ENCODE assay signal across 15 cellular contexts in the genomic region with DNA sequence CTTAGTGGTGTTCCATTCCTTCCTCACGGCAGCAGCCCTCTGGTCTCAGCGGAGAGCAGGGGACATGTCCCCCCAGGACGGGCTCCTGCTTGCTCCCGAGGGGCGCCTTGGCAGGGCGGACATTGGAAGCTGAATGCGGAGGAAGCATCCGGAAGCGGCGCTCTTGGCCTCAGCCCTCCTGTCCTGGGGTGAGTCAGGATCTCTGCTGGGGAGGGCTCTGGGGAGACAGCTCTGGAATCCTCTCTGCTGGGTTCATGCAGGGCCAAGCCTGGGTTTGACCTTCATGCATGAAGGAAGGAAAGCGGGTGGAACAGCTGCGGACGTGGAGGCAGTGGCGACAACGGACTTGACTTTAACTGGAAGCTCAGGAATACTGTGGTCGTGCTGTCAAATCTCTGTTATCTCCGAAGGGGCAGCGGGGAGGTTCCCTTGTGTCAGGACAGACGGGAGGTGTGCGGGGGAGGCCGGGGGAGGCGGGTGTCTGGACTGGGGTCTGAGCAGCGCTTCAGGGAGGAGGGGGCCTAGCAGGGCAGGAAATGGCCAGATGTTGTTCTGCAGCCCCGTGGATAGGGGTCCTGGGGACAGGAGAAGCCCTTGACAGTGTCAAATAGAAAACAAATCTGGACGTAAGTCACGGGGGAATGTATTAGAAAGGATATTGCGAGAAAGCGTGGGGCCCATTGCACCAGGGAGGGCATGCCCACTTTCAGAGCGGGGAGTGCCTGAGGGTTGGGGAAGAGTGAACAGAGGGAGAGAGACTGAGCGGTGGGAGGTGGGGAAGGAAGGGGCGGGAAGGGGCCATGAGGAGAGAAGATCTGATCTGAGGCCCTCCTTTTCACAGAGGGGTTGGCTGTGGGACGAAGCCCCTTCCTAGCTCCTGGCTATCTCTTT. TPM values are rescaled to one million over a fixed set of nuclear protein-coding genes. Genes with fewer than 3 reads are reported as not detected.
DNase-seq lines count a peak whose midpoint lies in the region; ATAC-seq and TF ChIP-seq lines count a peak whose summit lies in the region.
"Had no signal": no experiment of that assay in that cellular context is flagged by ENCODE, and none has a peak within 500 bp of the region (broad histone marks: within the 10 kb centered on the region; RNA-seq: fewer than 3 reads in every experiment).

No MANE protein-coding gene starts in this region.

- peaks cover 13% of the 10 kb centered on the region for H3K9me3 Mint-ChIP-seq in activated T-cell treated with anti-CD3 and anti-CD28 coated beads, Interleukin-2, amount 50 U/mL, for 24 hours
- H3K9me3 Mint-ChIP-seq in neural progenitor cell (peaks cover 16% of the 10 kb centered on the region), type B pancreatic cell (peaks cover 12% of the 10 kb centered on the region)

- TF ChIP-seq CTCF in heart left ventricle (IDR thresholded peaks at IDR 0.05) (no peak), neural progenitor cell (IDR thresholded peaks at IDR 0.05) (no peak), type B pancreatic cell (conservative IDR thresholded peaks at IDR 0.05) (no peak)

- no peak overlapping the region for H3K27ac Mint-ChIP-seq in activated T-cell treated with anti-CD3 and anti-CD28 coated beads, Interleukin-2, amount 50 U/mL, for 24 hours
- H3K27ac Mint-ChIP-seq in neural progenitor cell = peak overlapping the region; percentile 91
- peak overlapping the region; percentile 59 for H3K27ac Mint-ChIP-seq in type B pancreatic cell
- H3K27ac Mint-ChIP-seq: activated B cell treated with CpG ODN at 0.5 μM for 24 hours; activated naive CD4-positive, alpha-beta T cell treated with anti-CD3 and anti-CD28 coated beads, Interleukin-2, amount 10 ng/mL, durations not matched to agents 7 days and 5 days had no signal

- WGBS in heart left ventricle, 4 donors = 47 to 62% (median 58%) methylated on average over 32 of the region's 32 CpGs

- H3K4me3 Mint-ChIP-seq in activated T-cell treated with anti-CD3 and anti-CD28 coated beads, Interleukin-2, amount 50 U/mL, for 24 hours = no peak overlapping the region
- H3K4me3 Mint-ChIP-seq in neural progenitor cell (no peak overlapping the region), type B pancreatic cell (no peak overlapping the region)
- H3K4me3 Mint-ChIP-seq: activated B cell treated with CpG ODN at 0.5 μM for 24 hours; activated naive CD4-positive, alpha-beta T cell treated with anti-CD3 and anti-CD28 coated beads, Interleukin-2, amount 10 ng/mL, durations not matched to agents 7 days and 5 days had no signal

- no peak for TF ChIP-seq POLR2A in heart left ventricle (IDR thresholded peaks at IDR 0.05)

- H2AFZ ChIP-seq in neural progenitor cell (replicated peaks) = no peak overlapping the region

- intact Hi-C loops in heart left ventricle (cut with DNase I) = no loop called here

- H3K36me3 Mint-ChIP-seq in activated T-cell treated with anti-CD3 and anti-CD28 coated beads, Interleukin-2, amount 50 U/mL, for 24 hours (ENCODE audit: low read depth) = no peaks in the 10 kb centered on the region
- H3K36me3 Mint-ChIP-seq in neural progenitor cell = no peaks in the 10 kb centered on the region
- no peaks in the 10 kb centered on the region for H3K36me3 Mint-ChIP-seq in type B pancreatic cell

- ATAC-seq in heart left ventricle (peak in 3 of 4 donors; percentile 77 to 90 (median 86)), GM18873 (IDR thresholded peaks at IDR 0.05; ENCODE audit: low FRiP score, unreplicated experiment) (no peak), HG03342 (IDR thresholded peaks at IDR 0.05; ENCODE audit: unreplicated experiment) (no peak)

- H3K79me2 ChIP-seq in neural progenitor cell (ENCODE audit: low read depth) = no peaks in the 10 kb centered on the region

- H3K27ac ChIP-seq in heart left ventricle (peak overlapping the region in 10 of 12 donors; percentile 2 to 64 (median 44)), neural progenitor cell (no peak overlapping the region)
- H3K27ac ChIP-seq: KMS-11 had no signal

- H3K4me1 Mint-ChIP-seq in activated T-cell treated with anti-CD3 and anti-CD28 coated beads, Interleukin-2, amount 50 U/mL, for 24 hours (ENCODE audit: low read depth) = peaks cover 7% of the 10 kb centered on the region
- H3K4me1 Mint-ChIP-seq in neural progenitor cell = peaks cover 30% of the 10 kb centered on the region
- H3K4me1 Mint-ChIP-seq in type B pancreatic cell (ENCODE audit: unreplicated experiment) = peaks cover 30% of the 10 kb centered on the region

- H3K9me3 ChIP-seq in heart left ventricle (peaks cover 0 to 23% (median 16%) of the 10 kb centered on the region in 12 donors), neural progenitor cell (ENCODE audit: low read depth) (no peaks in the 10 kb centered on the region)

- H3K36me3 ChIP-seq in heart left ventricle (no peaks in the 10 kb centered on the region), neural progenitor cell (no peaks in the 10 kb centered on the region)

- no peaks in the 10 kb centered on the region for H4K20me1 ChIP-seq in neural progenitor cell (ENCODE audit: low read depth)

- peaks cover 8% of the 10 kb centered on the region for H3K27me3 Mint-ChIP-seq in activated T-cell treated with anti-CD3 and anti-CD28 coated beads, Interleukin-2, amount 50 U/mL, for 24 hours
- peaks cover 6% of the 10 kb centered on the region for H3K27me3 Mint-ChIP-seq in neural progenitor cell (ENCODE audit: insufficient read depth, low read depth)
- peaks cover 16% of the 10 kb centered on the region for H3K27me3 Mint-ChIP-seq in type B pancreatic cell

- DNase-seq in activated T-cell treated with anti-CD3 and anti-CD28 coated beads, Interleukin-2, amount 50 U/mL, for 24 hours = peak; percentile 21
- DNase-seq in activated T-cell treated with anti-CD3 and anti-CD28 coated beads for 4 hours (no peak), heart left ventricle (peak; percentile 70 to 86 (median 73)), neural progenitor cell (ENCODE audit: low spot score) (no peak), type B pancreatic cell (ENCODE audit: extremely low spot score, unreplicated experiment) (peak; percentile 59)
- DNase-seq in stimulated activated CD4-positive, alpha-beta T cell treated with anti-CD3 and anti-CD28 coated beads, Interleukin-2, amount 100 ng/mL, for 48 hours = no peak
- DNase-seq: activated B cell treated with CpG ODN at 0.5 μM for 24 hours; activated naive CD4-positive, alpha-beta T cell treated with anti-CD3 and anti-CD28 coated beads, Interleukin-2, amount 10 ng/mL, durations not matched to agents 7 days and 5 days; DND-41; NCI-H226; occipital lobe had no signal

- H3K4me3 ChIP-seq in heart left ventricle (no peak overlapping the region), neural progenitor cell (no peak overlapping the region)

- H3K27me3 ChIP-seq in heart left ventricle (no peaks in the 10 kb centered on the region), neural progenitor cell (no peaks in the 10 kb centered on the region)

- no peak overlapping the region for H3K4me2 ChIP-seq in neural progenitor cell
- H3K4me2 ChIP-seq: KMS-11 had no signal

- H3F3A ChIP-seq in neural progenitor cell (ENCODE audit: low read depth) = peaks cover 10% of the 10 kb centered on the region

- no peak overlapping the region for H3K9ac ChIP-seq in neural progenitor cell
- H3K9ac ChIP-seq: KMS-11 had no signal

- peaks cover 4 to 39% (median 25%) of the 10 kb centered on the region in 12 donors for H3K4me1 ChIP-seq in heart left ventricle
- peaks cover 9% of the 10 kb centered on the region for H3K4me1 ChIP-seq in neural progenitor cell

RNA-seq across cellular contexts. Expression of gene CRYAA, which starts 26.6 kb away (rescaled TPM):
- total RNA-seq in heart left ventricle (not detected), neural progenitor cell (ENCODE audit: low replicate concordance) (not detected in 2 replicates), type B pancreatic cell (ENCODE audit: low replicate concordance) (not detected in 2 replicates)
- polyA plus RNA-seq in heart left ventricle = not detected
- total RNA-seq: activated B cell treated with CpG ODN at 0.5 μM for 24 hours, occipital lobe had no signal
- polyA plus RNA-seq: AG04450 had no signal

Comparison
In these comparisons a context has a peak if more than half of its experiments do, and no peak if none do; other contexts are left out.
1. DNase-seq: peak in activated T-cell treated with anti-CD3 and anti-CD28 coated beads, Interleukin-2, amount 50 U/mL, for 24 hours (single experiment), heart left ventricle (5 of 5) and type B pancreatic cell (single experiment); none in activated T-cell treated with anti-CD3 and anti-CD28 coated beads for 4 hours (single experiment), neural progenitor cell (single experiment) and stimulated activated CD4-positive, alpha-beta T cell treated with anti-CD3 and anti-CD28 coated beads, Interleukin-2, amount 100 ng/mL, for 48 hours (0 of 2).
2. ATAC-seq: peak in heart left ventricle (3 of 4); none in GM18873 (single experiment) and HG03342 (single experiment).